32 cellular contexts compared by ENCODE assay signal in genomic region chr11:55795256-55795655, GRCh38. TPM values are rescaled to one million over a fixed set of nuclear protein-coding genes. Genes with fewer than 3 reads are reported as not detected.
"Had no signal": no experiment of that assay in that cellular context is flagged by ENCODE, and none has a peak within 500 bp of the region (broad histone marks: within the 10 kb centered on the region; RNA-seq: fewer than 3 reads in every experiment).

Gene OR5D14 (plus strand): TSS chr11:55795556. CDS start chr11:55795556, 0 bp downstream.

- H3K4me1 Mint-ChIP-seq: stimulated activated effector memory CD8-positive, alpha-beta T cell treated with anti-CD3 and anti-CD28 coated beads, Interleukin-12 subunit alpha, Interleukin-12 subunit beta, amount 100 ng/mL, for 72 hours; stimulated activated memory B cell treated with anti-CD40 and anti-IgM and Interleukin-4, amounts not matched to agents 10 μg/mL and 1 μg/mL and 100 μg/mL, for 72 hours; stimulated activated naive B cell treated with anti-CD40 and anti-IgM and Interleukin-4, amounts not matched to agents 10 μg/mL and 1 μg/mL and 100 μg/mL, for 72 hours; stimulated activated naive CD8-positive, alpha-beta T cell treated with anti-CD3 and anti-CD28 coated beads, Interleukin-15, amount 100 ng/mL, for 72 hours had no signal

- H3K36me3 Mint-ChIP-seq: stimulated activated effector memory CD8-positive, alpha-beta T cell treated with anti-CD3 and anti-CD28 coated beads, Interleukin-12 subunit alpha, Interleukin-12 subunit beta, amount 100 ng/mL, for 72 hours; stimulated activated memory B cell treated with anti-CD40 and anti-IgM and Interleukin-4, amounts not matched to agents 10 μg/mL and 1 μg/mL and 100 μg/mL, for 72 hours; stimulated activated naive B cell treated with anti-CD40 and anti-IgM and Interleukin-4, amounts not matched to agents 10 μg/mL and 1 μg/mL and 100 μg/mL, for 72 hours; type B pancreatic cell had no signal

- H3K27me3 Mint-ChIP-seq: stimulated activated memory B cell treated with anti-CD40 and anti-IgM and Interleukin-4, amounts not matched to agents 10 μg/mL and 1 μg/mL and 100 μg/mL, for 72 hours; stimulated activated naive B cell treated with anti-CD40 and anti-IgM and Interleukin-4, amounts not matched to agents 10 μg/mL and 1 μg/mL and 100 μg/mL, for 72 hours; stimulated activated naive CD8-positive, alpha-beta T cell treated with anti-CD3 and anti-CD28 coated beads, Interleukin-15, amount 100 ng/mL, for 72 hours; stimulated activated naive CD8-positive, alpha-beta T cell treated with anti-CD3 and anti-CD28 coated beads, Interleukin-15, Interleukin-2, amounts not matched to agents 100 ng/mL and 50 ng/mL, for 24 hours; type B pancreatic cell had no signal

- H3K27ac Mint-ChIP-seq: stimulated activated effector memory CD8-positive, alpha-beta T cell treated with anti-CD3 and anti-CD28 coated beads, Interleukin-12 subunit alpha, Interleukin-12 subunit beta, amount 100 ng/mL, for 72 hours; stimulated activated memory B cell treated with anti-CD40 and anti-IgM and Interleukin-4, amounts not matched to agents 10 μg/mL and 1 μg/mL and 100 μg/mL, for 72 hours; stimulated activated naive B cell treated with anti-CD40 and anti-IgM and Interleukin-4, amounts not matched to agents 10 μg/mL and 1 μg/mL and 100 μg/mL, for 72 hours; stimulated activated naive CD8-positive, alpha-beta T cell treated with anti-CD3 and anti-CD28 coated beads, Interleukin-15, amount 100 ng/mL, for 72 hours; stimulated activated naive CD8-positive, alpha-beta T cell treated with anti-CD3 and anti-CD28 coated beads, Interleukin-15, Interleukin-2, amounts not matched to agents 100 ng/mL and 50 ng/mL, for 24 hours; type B pancreatic cell had no signal

- H3K27ac ChIP-seq: stomach, suprapubic skin, testis, thoracic aorta, thyroid gland, tibial artery, tibial nerve, transverse colon, upper lobe of left lung, upper lobe of right lung, uterus, vagina had no signal

- H3K4me3 ChIP-seq: stomach, suprapubic skin, testis, thoracic aorta, thyroid gland, tibial artery, tibial nerve, transverse colon, upper lobe of left lung, upper lobe of right lung, uterus, vagina had no signal

- H3K9me3 Mint-ChIP-seq: type B pancreatic cell had no signal

- H3K9me3 ChIP-seq: suprapubic skin, testis, thoracic aorta, thyroid gland, tibial artery, tibial nerve, transverse colon, upper lobe of left lung, upper lobe of right lung, uterus, vagina had no signal

- H3K36me3 ChIP-seq: stomach, suprapubic skin, thoracic aorta, thyroid gland, tibial artery, tibial nerve, transverse colon, upper lobe of left lung, upper lobe of right lung, uterus, vagina had no signal

- H3K4me1 ChIP-seq: stomach, suprapubic skin, testis, thyroid gland, tibial artery, tibial nerve, transverse colon, upper lobe of left lung, upper lobe of right lung, uterus, vagina had no signal

- H3K4me3 Mint-ChIP-seq: stimulated activated effector memory CD8-positive, alpha-beta T cell treated with anti-CD3 and anti-CD28 coated beads, Interleukin-12 subunit alpha, Interleukin-12 subunit beta, amount 100 ng/mL, for 72 hours; stimulated activated memory B cell treated with anti-CD40 and anti-IgM and Interleukin-4, amounts not matched to agents 10 μg/mL and 1 μg/mL and 100 μg/mL, for 72 hours; stimulated activated naive B cell treated with anti-CD40 and anti-IgM and Interleukin-4, amounts not matched to agents 10 μg/mL and 1 μg/mL and 100 μg/mL, for 72 hours; stimulated activated naive CD8-positive, alpha-beta T cell treated with anti-CD3 and anti-CD28 coated beads, Interleukin-15, amount 100 ng/mL, for 72 hours; stimulated activated naive CD8-positive, alpha-beta T cell treated with anti-CD3 and anti-CD28 coated beads, Interleukin-15, Interleukin-2, amounts not matched to agents 100 ng/mL and 50 ng/mL, for 24 hours; type B pancreatic cell had no signal

- DNase-seq: stimulated activated CD4-positive, alpha-beta T cell treated with anti-CD3 and anti-CD28 coated beads, Interleukin-2, amount 100 ng/mL, for 48 hours; stimulated activated CD4-positive, alpha-beta T cell treated with anti-CD3 and anti-CD28 coated beads, Interleukin-4, amount 100 ng/mL, for 1 hour; stimulated activated CD4-positive, alpha-beta T cell treated with anti-CD3 and anti-CD28 coated beads, Interleukin-4, amount 100 ng/mL, for 24 hours; stimulated activated CD4-positive, alpha-beta T cell treated with anti-CD3 and anti-CD28 coated beads, Interleukin-4, amount 100 ng/mL, for 4 hours; stimulated activated CD8-positive, alpha-beta memory T cell treated with anti-CD3 and anti-CD28 coated beads, Interleukin-4, amount 100 ng/mL, for 48 hours; stimulated activated naive B cell treated with anti-CD40 and anti-IgM and Interleukin-4, amounts not matched to agents 10 μg/mL and 1 μg/mL and 100 μg/mL, for 72 hours; stimulated activated naive CD4-positive, alpha-beta T cell; stimulated activated naive CD4-positive, alpha-beta T cell treated with Interleukin-2 at 50 U/mL for 16 hours; stimulated activated naive CD8-positive, alpha-beta T cell treated with anti-CD3 and anti-CD28 coated beads, Interleukin-15, amount 100 ng/mL, for 72 hours; stimulated activated naive CD8-positive, alpha-beta T cell treated with anti-CD3 and anti-CD28 coated beads, Interleukin-15, Interleukin-2, amounts not matched to agents 100 U/mL and 50 U/mL, for 24 hours; stomach; substantia nigra; testis; thyroid gland; tibial artery; transverse colon; upper lobe of left lung; upper lobe of right lung; uterus had no signal

- H3K27me3 ChIP-seq: stomach, suprapubic skin, testis, thyroid gland, tibial artery, tibial nerve, transverse colon, upper lobe of left lung, upper lobe of right lung, uterus, vagina had no signal

RNA-seq across cellular contexts. Expression of gene OR5D14, which starts in this region (rescaled TPM):
- total RNA-seq: stomach, subcutaneous adipose tissue, suprapubic skin, temporal lobe, testis, thoracic aorta, thyroid gland, tibial nerve, transverse colon, upper lobe of left lung, upper lobe of right lung, ureter, urinary bladder, uterus, vagina had no signal
- polyA plus RNA-seq: stomach, thymus, urinary bladder had no signal
